In genomic region chrX:108199691-108200090, GRCh38 we compare ENCODE assay signal across 9 cellular contexts.
A peak's percentile ranks its signal among the peaks of the same experiment; 100 is the strongest.
DNase-seq lines count a peak whose midpoint lies in the region; ATAC-seq and TF ChIP-seq lines count a peak whose summit lies in the region.
"Had no signal": no experiment of that assay in that cellular context is flagged by ENCODE, and none has a peak within 500 bp of the region (broad histone marks: within the 10 kb centered on the region; RNA-seq: fewer than 3 reads in every experiment).

No MANE protein-coding gene starts in this region.

- intact Hi-C loops in colonic mucosa (cut with DNase I) = no loop called here

- no peaks in the 10 kb centered on the region for H3K36me3 ChIP-seq in H7 (replicated peaks; ENCODE audit: control insufficient read depth, insufficient read depth, low read length)
- no peaks in the 10 kb centered on the region for H3K36me3 ChIP-seq in colonic mucosa
- H3K36me3 ChIP-seq: BLaER1 had no signal

- no peak for ATAC-seq in GM18520 (IDR thresholded peaks at IDR 0.05; ENCODE audit: unreplicated experiment)

- H3K9ac ChIP-seq in colonic mucosa (ENCODE audit: low read depth in 2 of 2, low read length in 2 of 2) = no peak overlapping the region
- H3K9ac ChIP-seq: BLaER1 had no signal

- H3K9me3 ChIP-seq in colonic mucosa = no peaks in the 10 kb centered on the region
- H3K9me3 ChIP-seq: BLaER1 had no signal

- peak; percentile 62 for TF ChIP-seq CTCF in retinal pigment epithelial cell (conservative IDR thresholded peaks at IDR 0.05; ENCODE audit: low read depth, low read length)
- TF ChIP-seq CTCF in colonic mucosa (IDR thresholded peaks at IDR 0.05) = no peak

- DNase-seq in NCI-H2029 (lab: John Stamatoyannopoulos, UW) (peak; percentile 4), NCI-H2029 treated with DMSO at 0.1 percent for 48 hours (lab: John Stamatoyannopoulos, UW) (no peak), H7 (peak; percentile 39), NCI-H774 (lab: John Stamatoyannopoulos, UW) (peak; percentile 6), erythroblast (lab: John Stamatoyannopoulos, UW) (peak; percentile 34 to 59), retinal pigment epithelial cell (ENCODE audit: low read depth) (no peak), colonic mucosa (no peak)

- H3K4me3 ChIP-seq in H7 (ENCODE audit: insufficient read depth, low read depth, low read length) (no peak overlapping the region), retinal pigment epithelial cell (ENCODE audit: low read length) (no peak overlapping the region), colonic mucosa (no peak overlapping the region)
- H3K4me3 ChIP-seq: BLaER1 had no signal

- no peaks in the 10 kb centered on the region for H3K4me1 ChIP-seq in colonic mucosa
- H3K4me1 ChIP-seq: BLaER1 had no signal

- H3K27me3 ChIP-seq in H7 (ENCODE audit: control insufficient read depth, insufficient read depth, low read length) = no peaks in the 10 kb centered on the region
- H3K27me3 ChIP-seq in colonic mucosa = no peaks in the 10 kb centered on the region

- no peak for TF ChIP-seq POLR2A in erythroblast (IDR thresholded peaks at IDR 0.05; ENCODE audit: low read length)

- H3K27ac ChIP-seq in colonic mucosa = no peak overlapping the region
- H3K27ac ChIP-seq: BLaER1 had no signal

Comparison
In these comparisons a context has a peak if more than half of its experiments do, and no peak if none do; other contexts are left out.
1. DNase-seq: peak in NCI-H2029 (single experiment), H7 (single experiment), NCI-H774 (single experiment) and erythroblast (2 of 2); none in NCI-H2029 treated with DMSO at 0.1 percent for 48 hours (single experiment), retinal pigment epithelial cell (single experiment) and colonic mucosa (single experiment).